In the genomic region with DNA sequence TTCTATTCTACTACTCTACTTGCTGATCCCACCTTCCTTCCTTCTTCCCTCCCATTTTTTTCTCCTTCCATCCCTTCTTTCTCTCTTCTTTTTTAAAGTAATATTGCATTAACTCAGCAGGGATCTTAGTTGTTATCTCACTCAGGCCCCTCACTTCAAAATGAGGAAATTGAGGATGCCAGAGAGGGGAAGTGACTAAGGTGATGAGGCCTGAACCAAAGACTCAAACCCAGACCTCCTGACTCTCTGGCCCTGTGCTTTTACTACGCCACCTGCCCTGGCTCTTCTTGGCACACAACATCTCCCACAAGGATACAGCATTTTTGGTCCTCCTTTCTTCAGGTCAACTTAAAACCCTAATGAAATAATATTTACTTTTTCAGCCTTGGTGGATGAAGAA, we compare ENCODE assay signal across 22 cellular contexts.
"Had no signal": no experiment of that assay in that cellular context is flagged by ENCODE, and none has a peak within 500 bp of the region (broad histone marks: within the 10 kb centered on the region; RNA-seq: fewer than 3 reads in every experiment).

No MANE protein-coding gene starts in this region.

- H3K27ac ChIP-seq: colonic mucosa, esophagus squamous epithelium, gastroesophageal sphincter, testis had no signal

- H3K4me3 ChIP-seq: colonic mucosa, esophagus squamous epithelium, gastroesophageal sphincter, testis had no signal

- DNase-seq: activated CD4-positive, alpha-beta memory T cell treated with anti-CD3 and anti-CD28 coated beads, Interleukin-2, amount 10 ng/mL, durations not matched to agents 7 days and 5 days; activated CD4-positive, alpha-beta T cell treated with anti-CD3 and anti-CD28 coated beads, Interleukin-2, amount 10 ng/mL, durations not matched to agents 24 days and 14 days; activated effector memory CD4-positive, alpha-beta T cell treated with anti-CD3 and anti-CD28 coated beads, Interleukin-2, amount 50 U/mL, for 16 hours; activated naive CD4-positive, alpha-beta T cell treated with anti-CD3 and anti-CD28 coated beads, Interleukin-2, amount 10 ng/mL, durations not matched to agents 7 days and 5 days; activated T-cell treated with anti-CD3 and anti-CD28 coated beads, Interleukin-2, amount 50 U/mL, for 72 hours; amygdala; colonic mucosa; endodermal cell; esophagus squamous epithelium; head of caudate nucleus; hypothalamus; left ventricle myocardium superior; mammary epithelial cell; natural killer cell; retina; stimulated activated CD4-positive, alpha-beta T cell treated with anti-CD3 and anti-CD28 coated beads, Interleukin-2, amount 100 ng/mL, for 48 hours; stimulated activated CD8-positive, alpha-beta memory T cell treated with anti-CD3 and anti-CD28 coated beads, Interleukin-4, amount 100 ng/mL, for 48 hours; stimulated activated naive CD4-positive, alpha-beta T cell; T-helper 9 cell; testis; trophoblast cell had no signal

- ATAC-seq: activated T-cell treated with anti-CD3 and anti-CD28 coated beads, Interleukin-2, amount 50 U/mL, for 72 hours; gastroesophageal sphincter; left ventricle myocardium superior; natural killer cell had no signal
